1 cellular context compared by ENCODE assay signal in genomic region chr18:12377556-12378553, GRCh38.
TF ChIP-seq lines count a peak whose summit lies in the region.

No MANE protein-coding gene starts in this region.

TF ChIP-seq in GM12878, 131 proteins besides CTCF, POLR2A, EP300 and RAD21 (continued from another document):
- TF ChIP-seq ZNF592 (IDR thresholded peaks at IDR 0.05) (no peak), HSF1 (IDR thresholded peaks at IDR 0.05; ENCODE audit: low read depth, low read length) (no peak), ZNF384 (IDR thresholded peaks at IDR 0.05; ENCODE audit: borderline replicate concordance, low read depth, low read length) (no peak), CREB1 (IDR thresholded peaks at IDR 0.05; ENCODE audit: low read depth) (no peak), MXI1 (IDR thresholded peaks at IDR 0.05; ENCODE audit: low read depth, low read length) (0 out of 2 replicates have a peak, but pooled peaks have one; percentile 36), ETV6 (conservative IDR thresholded peaks at IDR 0.05 in 1 of 2, IDR thresholded peaks at IDR 0.05 in 1 of 2; ENCODE audit: borderline replicate concordance in 1 of 2, low read depth in 1 of 2) (no peak), KLF5 (IDR thresholded peaks at IDR 0.05; ENCODE audit: partially characterized antibody) (no peak), USF2 (IDR thresholded peaks at IDR 0.05; ENCODE audit: borderline replicate concordance, low read depth, low read length) (no peak), TCF3 (IDR thresholded peaks at IDR 0.05; ENCODE audit: borderline replicate concordance, insufficient read depth, low read depth, low read length) (0 out of 2 replicates have a peak, but pooled peaks have one; percentile 55)
